Comparison of ENCODE assay signal across 19 cellular contexts in the genomic region with DNA sequence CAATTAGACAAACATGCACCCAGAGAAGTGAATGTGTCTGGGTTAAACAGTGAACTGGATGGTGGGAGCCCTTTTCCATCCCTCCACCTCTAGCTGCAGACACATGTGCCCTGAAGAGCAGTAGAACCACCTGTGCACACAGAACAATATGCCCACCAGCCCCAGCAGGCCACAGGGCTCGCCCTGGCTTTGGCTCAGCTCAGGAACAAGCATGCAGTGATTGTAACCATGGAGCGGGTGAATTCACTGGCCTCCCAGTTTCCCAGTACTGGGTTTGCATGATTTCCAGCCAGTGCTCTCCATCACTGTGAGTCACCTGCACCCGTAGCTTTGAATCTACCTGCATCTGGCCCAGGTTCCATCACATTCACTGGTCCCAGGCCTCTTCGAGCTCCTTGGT. TPM values are rescaled to one million over a fixed set of nuclear protein-coding genes. Genes with fewer than 3 reads are reported as not detected.
DNase-seq lines count a peak whose midpoint lies in the region; ATAC-seq lines count a peak whose summit lies in the region.
"Had no signal": no experiment of that assay in that cellular context is flagged by ENCODE, and none has a peak within 500 bp of the region (broad histone marks: within the 10 kb centered on the region; RNA-seq: fewer than 3 reads in every experiment).

No MANE protein-coding gene starts in this region.

- in situ Hi-C loops in G401 (cut with HindIII; ENCODE audit: low sequenced_read_pairs) = no loop called here

- DNase-seq in G401 (ENCODE audit: low spot score) (peak; percentile 65), NCI-H69 (lab: John Stamatoyannopoulos, UW) (peak; percentile 66), cerebellar cortex (ENCODE audit: low spot score) (peak; percentile 59), posterior vena cava (ENCODE audit: low spot score) (peak; percentile 30), GM19238 (ENCODE audit: insufficient read length, low spot score) (no peak)
- no peak for DNase-seq in stimulated activated naive CD4-positive, alpha-beta T cell treated with Interleukin-2 at 50 U/mL for 16 hours (lab: John Stamatoyannopoulos, UW)
- DNase-seq: 8988T; ACHN; BE2C; CD4-positive, alpha-beta memory T cell; CD4-positive, CD25-positive, alpha-beta regulatory T cell; CD8-positive, alpha-beta memory T cell; DMS153; DMS53; DMS79; DND-41; EL; GF-D8 had no signal

- intact Hi-C loops in posterior vena cava (cut with DNase I) = no loop called here

- ATAC-seq in HG03469 (IDR thresholded peaks at IDR 0.05; ENCODE audit: unreplicated experiment) = no peak

RNA-seq across cellular contexts. Expression of gene GPR179, which starts 5.2 kb away (rescaled TPM):
- not detected in 2 replicates for total RNA-seq in G401 (2014; rRNA removed; shearing (Covaris generic))
- total RNA-seq in posterior vena cava = under 1 TPM in 1 of 2 donors, not detected in 1; 0.05 TPM

RNA-seq across cellular contexts. Expression of gene SOCS7, which starts 13.1 kb away (rescaled TPM):
- 12.7 and 14.9 TPM in 2 replicates for total RNA-seq in G401 (2014; rRNA removed; shearing (Covaris generic))
- total RNA-seq in posterior vena cava = 10 to 100 TPM; 12.2 to 15.3 TPM

RNA-seq across cellular contexts. Expression of gene MRPL45, which starts 41.6 kb away (rescaled TPM):
- total RNA-seq in G401 (2014; rRNA removed; shearing (Covaris generic)) = 81.2 and 90.6 TPM in 2 replicates
- 10 to 100 TPM; 14.9 to 18.0 TPM for total RNA-seq in posterior vena cava

Comparison
In these comparisons a context has a peak if more than half of its experiments do, and no peak if none do; other contexts are left out.
1. DNase-seq: peak in G401 (single experiment), NCI-H69 (single experiment), cerebellar cortex (single experiment) and posterior vena cava (single experiment); none in stimulated activated naive CD4-positive, alpha-beta T cell treated with Interleukin-2 at 50 U/mL for 16 hours (single experiment) and GM19238 (single experiment).